8 cellular contexts compared by ENCODE assay signal in genomic region chr17:50904522-50905459, GRCh38. TPM values are rescaled to one million over a fixed set of nuclear protein-coding genes. Genes with fewer than 3 reads are reported as not detected.
DNase-seq lines count a peak whose midpoint lies in the region; ATAC-seq and TF ChIP-seq lines count a peak whose summit lies in the region.

No MANE protein-coding gene starts in this region.

- CTCF ChIA-PET in activated CD8-positive, alpha-beta memory T cell treated with anti-CD3 and anti-CD28 coated beads, Interleukin-2, amount 10 ng/mL, durations not matched to agents 7 days and 5 days (lab: Charles Lee), result interaction anchor here (1.3 to 1.7 kb wide), 2 partner anchors 10 to 39 kb away, joined by 3 read pairs; partner anchors contain the start of gene TOB1

- H3K27me3 ChIP-seq in left ventricle myocardium inferior (ENCODE audit: low read depth), result no peaks in the 10 kb centered on the region
- H3K27me3 ChIP-seq in sigmoid colon, result no peaks in the 10 kb centered on the region

- WGBS in sigmoid colon, 2 donors, result 21 to 56% methylated on average over 16 of the region's 16 CpGs

- TF ChIP-seq POLR2A in sigmoid colon (IDR thresholded peaks at IDR 0.05), result no peak

- H3K4me3 Mint-ChIP-seq in activated CD8-positive, alpha-beta memory T cell treated with anti-CD3 and anti-CD28 coated beads, Interleukin-2, amount 10 ng/mL, durations not matched to agents 7 days and 5 days, result no peak overlapping the region
- no peak overlapping the region for H3K4me3 Mint-ChIP-seq in activated naive CD8-positive, alpha-beta T cell

- no peaks in the 10 kb centered on the region for H3K9me3 Mint-ChIP-seq in activated CD8-positive, alpha-beta memory T cell treated with anti-CD3 and anti-CD28 coated beads, Interleukin-2, amount 10 ng/mL, durations not matched to agents 7 days and 5 days (ENCODE audit: low read depth)
- H3K9me3 Mint-ChIP-seq in activated naive CD8-positive, alpha-beta T cell (ENCODE audit: low read depth), result no peaks in the 10 kb centered on the region

- H3K4me3 ChIP-seq in left ventricle myocardium inferior (no peak overlapping the region), sigmoid colon (no peak overlapping the region)

- peaks cover 47% of the 10 kb centered on the region for H3K4me1 ChIP-seq in left ventricle myocardium inferior
- peaks cover 4 to 44% (median 41%) of the 10 kb centered on the region in 4 donors for H3K4me1 ChIP-seq in sigmoid colon

- ATAC-seq in activated CD8-positive, alpha-beta memory T cell treated with anti-CD3 and anti-CD28 coated beads, Interleukin-2, amount 10 ng/mL, durations not matched to agents 7 days and 5 days, result peak; percentile 16

- intact Hi-C loops in left ventricle myocardium inferior (cut with micrococcal nuclease) (no loop called here), sigmoid colon (cut with DNase I) (loop anchor here (1.0 to 5.0 kb wide), 2 partner anchors 38 to 40 kb away; no protein-coding TSS in a partner anchor)

- DNase-seq in activated CD8-positive, alpha-beta memory T cell treated with anti-CD3 and anti-CD28 coated beads, Interleukin-2, amount 10 ng/mL, durations not matched to agents 7 days and 5 days, result no peak
- DNase-seq in activated CD8-positive, alpha-beta memory T cell treated with anti-CD3 and anti-CD28 coated beads, Interleukin-2, amount 50 U/mL, for 4 hours, result no peak
- DNase-seq in left ventricle myocardium inferior, result peak; percentile 41
- DNase-seq in sigmoid colon, result peak; percentile 91
- DNase-seq in OCI-M2 (lab: John Stamatoyannopoulos, UW; ENCODE audit: unreplicated experiment), result no peak
- DNase-seq in A172 (ENCODE audit: low spot score), result no peak
- DNase-seq in RPMI8226, result no peak

- H3K27ac ChIP-seq in left ventricle myocardium inferior (replicated peaks), result peak overlapping the region; percentile 91
- peak overlapping the region; percentile 81 to 98 (median 95) for H3K27ac ChIP-seq in sigmoid colon

- peaks cover 54% of the 10 kb centered on the region for H3K4me1 Mint-ChIP-seq in activated CD8-positive, alpha-beta memory T cell treated with anti-CD3 and anti-CD28 coated beads, Interleukin-2, amount 10 ng/mL, durations not matched to agents 7 days and 5 days
- peaks cover 70% of the 10 kb centered on the region for H3K4me1 Mint-ChIP-seq in activated naive CD8-positive, alpha-beta T cell (ENCODE audit: low read depth)

- peak overlapping the region; percentile 96 for H3K27ac Mint-ChIP-seq in activated CD8-positive, alpha-beta memory T cell treated with anti-CD3 and anti-CD28 coated beads, Interleukin-2, amount 10 ng/mL, durations not matched to agents 7 days and 5 days
- peak overlapping the region; percentile 94 for H3K27ac Mint-ChIP-seq in activated naive CD8-positive, alpha-beta T cell

- TF ChIP-seq EP300 in sigmoid colon (IDR thresholded peaks at IDR 0.05), result no peak

- H3K36me3 Mint-ChIP-seq in activated CD8-positive, alpha-beta memory T cell treated with anti-CD3 and anti-CD28 coated beads, Interleukin-2, amount 10 ng/mL, durations not matched to agents 7 days and 5 days, result no peaks in the 10 kb centered on the region
- no peaks in the 10 kb centered on the region for H3K36me3 Mint-ChIP-seq in activated naive CD8-positive, alpha-beta T cell

- H3K9me3 ChIP-seq in left ventricle myocardium inferior (replicated peaks), result no peaks in the 10 kb centered on the region
- no peaks in the 10 kb centered on the region for H3K9me3 ChIP-seq in sigmoid colon

- H3K27me3 Mint-ChIP-seq in activated CD8-positive, alpha-beta memory T cell treated with anti-CD3 and anti-CD28 coated beads, Interleukin-2, amount 10 ng/mL, durations not matched to agents 7 days and 5 days, result no peaks in the 10 kb centered on the region
- H3K27me3 Mint-ChIP-seq in activated naive CD8-positive, alpha-beta T cell, result no peaks in the 10 kb centered on the region

- TF ChIP-seq CTCF in left ventricle myocardium inferior (IDR thresholded peaks at IDR 0.05; ENCODE audit: borderline replicate concordance), result no peak
- TF ChIP-seq CTCF in sigmoid colon (IDR thresholded peaks at IDR 0.05), result no peak

- H3K36me3 ChIP-seq in left ventricle myocardium inferior, result no peaks in the 10 kb centered on the region
- no peaks in the 10 kb centered on the region for H3K36me3 ChIP-seq in sigmoid colon

RNA-seq across cellular contexts. Expression of gene TOB1, which starts 38.6 kb away (rescaled TPM):
- total RNA-seq in activated CD8-positive, alpha-beta memory T cell treated with anti-CD3 and anti-CD28 coated beads, Interleukin-2, amount 10 ng/mL, durations not matched to agents 7 days and 5 days, result 10 to 100 TPM; 34.1 to 47.5 TPM
- 101 TPM for total RNA-seq in left ventricle myocardium inferior
- 10 to 100 TPM; 16.2 to 31.1 (median 30.1) TPM for total RNA-seq in sigmoid colon
- 10 to 100 TPM; 32.4 to 57.1 (median 39.4) TPM for polyA plus RNA-seq in sigmoid colon
- 7.2 and 8.1 TPM in 2 replicates for total RNA-seq in A172 (2014; rRNA removed; shearing (Covaris generic))

Comparison
In these comparisons a context has a peak if more than half of its experiments do, and no peak if none do; other contexts are left out.
1. DNase-seq: peak in left ventricle myocardium inferior (single experiment) and sigmoid colon (single experiment); none in activated CD8-positive, alpha-beta memory T cell treated with anti-CD3 and anti-CD28 coated beads, Interleukin-2, amount 10 ng/mL, durations not matched to agents 7 days and 5 days (single experiment), activated CD8-positive, alpha-beta memory T cell treated with anti-CD3 and anti-CD28 coated beads, Interleukin-2, amount 50 U/mL, for 4 hours (single experiment), OCI-M2 (single experiment), A172 (single experiment) and RPMI8226 (single experiment).